Comparison of ENCODE assay signal across 10 cellular contexts in genomic region chr15:67820992-67821783, GRCh38. TPM values are rescaled to one million over a fixed set of nuclear protein-coding genes. Genes with fewer than 3 reads are reported as not detected.
A peak's percentile ranks its signal among the peaks of the same experiment; 100 is the strongest.
DNase-seq lines count a peak whose midpoint lies in the region; ATAC-seq, FAIRE-seq and TF ChIP-seq lines count a peak whose summit lies in the region.
"Had no signal": no experiment of that assay in that cellular context is flagged by ENCODE, and none has a peak within 500 bp of the region (broad histone marks: within the 10 kb centered on the region; RNA-seq: fewer than 3 reads in every experiment).

No MANE protein-coding gene starts in this region.

- H2AFZ ChIP-seq in K562 (ENCODE audit: low read depth, low read length): no peak overlapping the region
- no peak overlapping the region for H2AFZ ChIP-seq in HepG2 (ENCODE audit: low read length)

- H3K27me3 ChIP-seq in K562 (ENCODE audit: control insufficient read depth in 2 of 2, insufficient read depth in 2 of 2, low read length in 2 of 2) (peaks cover 35 to 68% of the 10 kb centered on the region in 2 experiments; a peak in 4 of 5 replicates), HepG2 (ENCODE audit: control insufficient read depth in 1 of 2, insufficient read depth in 2 of 2, low read length in 2 of 2) (peaks cover 13 to 45% of the 10 kb centered on the region in 2 experiments)

- CTCF ChIA-PET in K562 (lab: Yijun Ruan, JAX; ENCODE audit: low intra/inter-chr PET ratio) (no interaction called here), HepG2 (lab: Yijun Ruan, JAX; ENCODE audit: low intra/inter-chr PET ratio, low total read pairs) (no interaction called here)

- BruUV-seq in K562 (replicated peaks; lab: Mats Ljungman, UMichigan): no TSS peak
- no TSS peak for BruUV-seq in HepG2 (replicated peaks; lab: Mats Ljungman, UMichigan)

- WGBS in K562 (ENCODE audit: insufficient coverage, low coverage, missing lambda C conversion rate): 7% methylated on average over 33 of the region's 39 CpGs
- 26% methylated on average over 19 of the region's 39 CpGs for WGBS in HepG2 (ENCODE audit: low lambda C conversion rate)

- no peak overlapping the region for H3K4me2 ChIP-seq in K562 (ENCODE audit: insufficient read depth, low read length)
- H3K4me2 ChIP-seq in HepG2 (ENCODE audit: low read depth, low read length): no peak overlapping the region
- H3K4me2 ChIP-seq: KMS-11 had no signal

- H3K4me1 ChIP-seq in K562 (replicated peaks in 1 of 2; ENCODE audit: control insufficient read depth in 2 of 2, insufficient read depth in 2 of 2, low read length in 2 of 2) (peaks cover 0 to 45% of the 10 kb centered on the region in 2 experiments; a peak in 2 of 5 replicates), HepG2 (ENCODE audit: insufficient read depth, low read length) (no peaks in the 10 kb centered on the region)

- DNase-seq in ACHN (peak; percentile 56), HuH-7.5 (ENCODE audit: low spot score) (peak; percentile 98), K562 (ENCODE audit: extremely low read depth in 1 of 4, low spot score in 3 of 4) (peak; percentile 58 to 78 (median 74)), HepG2 (ENCODE audit: low spot score) (peak; percentile 28), SIG-M5 (lab: John Stamatoyannopoulos, UW) (no peak), Ammon's horn (ENCODE audit: low spot score) (no peak), NCI-H1694 treated with DMSO at 0.1 percent for 48 hours (lab: John Stamatoyannopoulos, UW) (no peak), SW 1271 (lab: John Stamatoyannopoulos, UW) (no peak)

- no peaks in the 10 kb centered on the region for H3K36me3 ChIP-seq in K562 (ENCODE audit: control insufficient read depth, insufficient read depth, low read length)
- H3K36me3 ChIP-seq in HepG2 (replicated peaks in 1 of 2; ENCODE audit: control insufficient read depth in 1 of 2, insufficient read depth in 2 of 2, low read length in 2 of 2): no peaks in the 10 kb centered on the region

- TF ChIP-seq EP300 in K562 (IDR thresholded peaks at IDR 0.05; ENCODE audit: low read length) (no peak), HepG2 (IDR thresholded peaks at IDR 0.05; ENCODE audit: low read depth in 2 of 2, low read length in 2 of 2) (no peak), HepG2 (CRISPR knock-in tag; IDR thresholded peaks at IDR 0.05; ENCODE audit: borderline replicate concordance) (no peak)

- H4K20me1 ChIP-seq in K562 (replicated peaks; ENCODE audit: control insufficient read depth, insufficient read depth, low read length): peaks cover 8% of the 10 kb centered on the region
- peaks cover 8% of the 10 kb centered on the region; the same call in 1 of the 2 replicates for H4K20me1 ChIP-seq in HepG2 (ENCODE audit: insufficient read depth, low read length)

- H3K79me2 ChIP-seq in K562 (ENCODE audit: control insufficient read depth, insufficient read depth, low read length) (no peaks in the 10 kb centered on the region), HepG2 (ENCODE audit: insufficient read depth, low read length) (no peaks in the 10 kb centered on the region)

- no peak overlapping the region for H3K27ac ChIP-seq in K562 (ENCODE audit: extremely low read depth, low read depth, low read length)
- no peak overlapping the region for H3K27ac ChIP-seq in HepG2 (ENCODE audit: extremely low read length, insufficient read depth, low read length)
- H3K27ac ChIP-seq: KMS-11 had no signal

- H3K9ac ChIP-seq in K562 (ENCODE audit: insufficient read depth in 1 of 2, low read depth in 2 of 2, low read length in 2 of 2): no peak overlapping the region
- H3K9ac ChIP-seq in HepG2 (ENCODE audit: insufficient read depth, low read depth, low read length): no peak overlapping the region
- H3K9ac ChIP-seq: KMS-11 had no signal

- H3K4me3 ChIP-seq in K562 (no peak overlapping the region), HepG2 (replicated peaks in 1 of 3; ENCODE audit: insufficient read depth in 1 of 3, low read depth in 2 of 3, low read length in 3 of 3) (no peak overlapping the region)

- no peak for TF ChIP-seq CTCF in K562 (IDR thresholded peaks at IDR 0.05 in 2 of 3, conservative IDR thresholded peaks at IDR 0.05 in 1 of 3; ENCODE audit: insufficient read depth in 2 of 3, low read depth in 1 of 3, low read length in 3 of 3)
- no peak for TF ChIP-seq CTCF in HepG2 (CRISPR knock-in tag; IDR thresholded peaks at IDR 0.05)

- intact Hi-C loops in K562 (cut with micrococcal nuclease): no loop called here
- intact Hi-C loops in HepG2 (cut with micrococcal nuclease; ENCODE audit: unreplicated experiment): no loop called here

- FAIRE-seq in K562 (lab: Jason Lieb, UNC) (no peak), HepG2 (lab: Jason Lieb, UNC) (no peak)

- POLR2A ChIA-PET in K562 (lab: Yijun Ruan, JAX) (interaction anchor here (1.7 kb wide), 1 partner anchor 11 kb away, joined by 6 read pairs; no protein-coding TSS in a partner anchor), HepG2 (lab: Yijun Ruan, JAX) (no interaction called here)

- in situ Hi-C loops in ACHN (cut with HindIII; ENCODE audit: low pct_ligation_motif_present, low pct_unique_long_range_greater_than_20kb, low sequenced_read_pairs) (no loop called here), K562 (cut with MboI) (no loop called here), HepG2 (cut with HindIII; ENCODE audit: extremely low pct_ligation_motif_present, low pct_unique_long_range_greater_than_20kb) (no loop called here)

- TF ChIP-seq POLR2A in K562 (conservative IDR thresholded peaks at IDR 0.05) (no peak), HepG2 (IDR thresholded peaks at IDR 0.05; ENCODE audit: insufficient read depth in 1 of 2, low read depth in 2 of 2, low read length in 2 of 2) (no peak)

- no peak for TF ChIP-seq RAD21 in K562 (CRISPR knock-in tag; conservative IDR thresholded peaks at IDR 0.05 in 1 of 2, IDR thresholded peaks at IDR 0.05 in 1 of 2)
- no peak for TF ChIP-seq RAD21 in HepG2 (CRISPR knock-in tag; IDR thresholded peaks at IDR 0.05)

- H3K9me3 ChIP-seq in K562 (replicated peaks; ENCODE audit: control insufficient read depth, insufficient read depth, low read depth, low read length): no peaks in the 10 kb centered on the region; the same call in none of the 2 replicates
- H3K9me3 ChIP-seq in HepG2 (ENCODE audit: low read length): no peaks in the 10 kb centered on the region

- peak; percentile 88 for ATAC-seq in K562
- ATAC-seq in HepG2: peak; percentile 79

- H3K9me1 ChIP-seq in K562 (ENCODE audit: control insufficient read depth, insufficient read depth, low read length): no peaks in the 10 kb centered on the region

RNA-seq across cellular contexts. Expression of gene SKOR1, which starts 4.1 kb away (rescaled TPM):
- 0.12 and 0.25 TPM in 2 replicates for total RNA-seq in K562 (2011; cell fraction: chromatin; rRNA removed; ENCODE audit: low replicate concordance)
- total RNA-seq in K562 (2011; cell fraction: nucleolus; rRNA removed): 0.17 TPM in 1 of 2 replicates, not detected in the other
- 0.07 TPM in 1 of 2 replicates, not detected in the other for total RNA-seq in K562 (2011; cell fraction: nucleoplasm; rRNA removed)
- total RNA-seq in K562 (2014; rRNA removed) (0.12 and 0.41 TPM in 2 replicates), K562 (2014; rRNA removed; fragmentation: Illumina TruSeq; extraction: Trizol) (not detected in 2 replicates), K562 (2015; rRNA removed; fragmentation: Illumina TruSeq; extraction: Trizol) (0.07 TPM in 1 of 2 replicates, not detected in the other), K562 (2021) (0.31 TPM in 2 replicates), HepG2 (2016; rRNA removed; fragmentation: Illumina TruSeq; extraction: Trizol) (0.09 and 0.10 TPM in 2 replicates)
- polyA plus RNA-seq in K562 (2011; rRNA removed) (0.04 and 0.08 TPM in 2 replicates), K562 (2014; fragmentation: Illumina TruSeq; extraction: Trizol) (0.04 and 0.07 TPM in 2 replicates), K562 (2014; fragmentation: Nextera tagmentation; extraction: Ambion mirVana) (not detected), K562 (2014; rRNA removed) (0.11 and 0.23 TPM in 2 replicates), HepG2 (2011; rRNA removed) (0.11 and 0.14 TPM in 2 replicates)
- 0.01 and 0.07 TPM in 2 replicates for polyA plus RNA-seq in K562 (2011; cell fraction: cytosol; rRNA removed)
- polyA plus RNA-seq in K562 (2011; cell fraction: nucleus; rRNA removed): 0.18 and 0.22 TPM in 2 replicates
- 0.13 and 0.43 TPM in 2 replicates for polyA plus RNA-seq in K562 (2012)
- 0.07 and 0.12 TPM in 2 replicates for polyA minus RNA-seq in K562 (2011; rRNA and poly(A)+ RNA removed)
- 0.36 TPM in 1 of 2 replicates, not detected in the other for polyA minus RNA-seq in K562 (2011; cell fraction: cytosol; rRNA and poly(A)+ RNA removed)
- 0.13 and 0.33 TPM in 2 replicates for polyA minus RNA-seq in K562 (2011; cell fraction: nucleus; rRNA and poly(A)+ RNA removed)
- total RNA-seq in HepG2 (2016; cell fraction: cytosol; rRNA removed; fragmentation: Illumina TruSeq; extraction: Trizol; ENCODE audit: low read depth): 0.10 TPM in 1 of 2 replicates, not detected in the other
- 0.09 TPM in 1 of 2 replicates, not detected in the other for total RNA-seq in HepG2 (2016; cell fraction: insoluble cytoplasmic fraction; rRNA removed; fragmentation: Illumina TruSeq; extraction: Trizol)
- not detected in 2 replicates for total RNA-seq in HepG2 (2016; cell fraction: membrane; rRNA removed; fragmentation: Illumina TruSeq; extraction: Trizol)
- 0.25 TPM in 1 of 2 replicates, not detected in the other for total RNA-seq in HepG2 (2016; cell fraction: nucleus; rRNA removed; fragmentation: Illumina TruSeq; extraction: Trizol)
- 0.04 and 0.09 TPM in 2 replicates for polyA plus RNA-seq in HepG2 (2011; cell fraction: cytosol; rRNA removed)
- polyA plus RNA-seq in HepG2 (2011; cell fraction: nucleus; rRNA removed): 0.96 and 1.0 TPM in 2 replicates
- polyA plus RNA-seq in HepG2 (2012): 0.27 and 0.28 TPM in 2 replicates
- polyA plus RNA-seq in HepG2 (2016; cell fraction: cytosol; fragmentation: Illumina TruSeq; extraction: Trizol; ENCODE audit: low read depth): not detected in 2 replicates
- polyA plus RNA-seq in HepG2 (2016; cell fraction: insoluble cytoplasmic fraction; fragmentation: Illumina TruSeq; extraction: Trizol; ENCODE audit: low read depth): 0.05 and 0.14 TPM in 2 replicates
- polyA plus RNA-seq in HepG2 (2016; cell fraction: membrane; fragmentation: Illumina TruSeq; extraction: Trizol; ENCODE audit: low read depth): not detected in 2 replicates
- polyA plus RNA-seq in HepG2 (2016; cell fraction: nucleus; fragmentation: Illumina TruSeq; extraction: Trizol; ENCODE audit: insufficient read depth, low read depth): 0.35 and 0.36 TPM in 2 replicates
- polyA minus RNA-seq in HepG2 (2011; rRNA and poly(A)+ RNA removed; ENCODE audit: low replicate concordance): 0.28 and 0.80 TPM in 2 replicates
- not detected in 2 replicates for polyA minus RNA-seq in HepG2 (2011; cell fraction: cytosol; rRNA and poly(A)+ RNA removed)
- polyA minus RNA-seq in HepG2 (2011; cell fraction: nucleus; rRNA and poly(A)+ RNA removed): 0.75 and 0.90 TPM in 2 replicates

RNA-seq across cellular contexts. Expression of gene RNU6-1, which starts 18.7 kb away (rescaled TPM):
- total RNA-seq in K562 (2011; cell fraction: chromatin; rRNA removed; ENCODE audit: low replicate concordance): not detected in 2 replicates
- total RNA-seq in K562 (2011; cell fraction: nucleolus; rRNA removed): not detected in 2 replicates
- not detected in 2 replicates for total RNA-seq in K562 (2011; cell fraction: nucleoplasm; rRNA removed)
- total RNA-seq in K562 (2014; rRNA removed) (not detected in 2 replicates), K562 (2014; rRNA removed; fragmentation: Illumina TruSeq; extraction: Trizol) (not detected in 2 replicates), K562 (2015; rRNA removed; fragmentation: Illumina TruSeq; extraction: Trizol) (not detected in 2 replicates), K562 (2021) (not detected in 2 replicates), HepG2 (2016; rRNA removed; fragmentation: Illumina TruSeq; extraction: Trizol) (under 0.01 TPM in 1 of 2 replicates, not detected in the other)
- polyA plus RNA-seq in K562 (2011; rRNA removed) (not detected in 2 replicates), K562 (2014; fragmentation: Illumina TruSeq; extraction: Trizol) (not detected in 2 replicates), K562 (2014; fragmentation: Nextera tagmentation; extraction: Ambion mirVana) (not detected), K562 (2014; rRNA removed) (not detected in 2 replicates), HepG2 (2011; rRNA removed) (not detected in 2 replicates)
- not detected in 2 replicates for polyA plus RNA-seq in K562 (2011; cell fraction: cytosol; rRNA removed)
- polyA plus RNA-seq in K562 (2011; cell fraction: nucleus; rRNA removed): not detected in 2 replicates
- polyA plus RNA-seq in K562 (2012): not detected in 2 replicates
- polyA minus RNA-seq in K562 (2011; rRNA and poly(A)+ RNA removed): under 0.01 TPM in 2 replicates
- polyA minus RNA-seq in K562 (2011; cell fraction: cytosol; rRNA and poly(A)+ RNA removed): 667 TPM in 1 of 2 replicates, not detected in the other
- under 0.01 TPM in 1 of 2 replicates, not detected in the other for polyA minus RNA-seq in K562 (2011; cell fraction: nucleus; rRNA and poly(A)+ RNA removed)
- under 0.01 TPM in 2 replicates for total RNA-seq in HepG2 (2016; cell fraction: cytosol; rRNA removed; fragmentation: Illumina TruSeq; extraction: Trizol; ENCODE audit: low read depth)
- under 0.01 TPM in 1 of 2 replicates, not detected in the other for total RNA-seq in HepG2 (2016; cell fraction: insoluble cytoplasmic fraction; rRNA removed; fragmentation: Illumina TruSeq; extraction: Trizol)
- total RNA-seq in HepG2 (2016; cell fraction: membrane; rRNA removed; fragmentation: Illumina TruSeq; extraction: Trizol): under 0.01 TPM in 1 of 2 replicates, not detected in the other
- total RNA-seq in HepG2 (2016; cell fraction: nucleus; rRNA removed; fragmentation: Illumina TruSeq; extraction: Trizol): not detected in 2 replicates
- polyA plus RNA-seq in HepG2 (2011; cell fraction: cytosol; rRNA removed): not detected in 2 replicates
- polyA plus RNA-seq in HepG2 (2011; cell fraction: nucleus; rRNA removed): not detected in 2 replicates
- polyA plus RNA-seq in HepG2 (2012): not detected in 2 replicates
- polyA plus RNA-seq in HepG2 (2016; cell fraction: cytosol; fragmentation: Illumina TruSeq; extraction: Trizol; ENCODE audit: low read depth): not detected in 2 replicates
- not detected in 2 replicates for polyA plus RNA-seq in HepG2 (2016; cell fraction: insoluble cytoplasmic fraction; fragmentation: Illumina TruSeq; extraction: Trizol; ENCODE audit: low read depth)
- not detected in 2 replicates for polyA plus RNA-seq in HepG2 (2016; cell fraction: membrane; fragmentation: Illumina TruSeq; extraction: Trizol; ENCODE audit: low read depth)
- polyA plus RNA-seq in HepG2 (2016; cell fraction: nucleus; fragmentation: Illumina TruSeq; extraction: Trizol; ENCODE audit: insufficient read depth, low read depth): not detected in 2 replicates
- under 0.01 TPM in 1 of 2 replicates, not detected in the other for polyA minus RNA-seq in HepG2 (2011; rRNA and poly(A)+ RNA removed; ENCODE audit: low replicate concordance)
- under 0.01 TPM in 1 of 2 replicates, not detected in the other for polyA minus RNA-seq in HepG2 (2011; cell fraction: cytosol; rRNA and poly(A)+ RNA removed)
- polyA minus RNA-seq in HepG2 (2011; cell fraction: nucleus; rRNA and poly(A)+ RNA removed): not detected in 2 replicates
- total RNA-seq: pulmonary artery endothelial cell had no signal

Comparison
In these comparisons a context has a peak if more than half of its experiments do, and no peak if none do; other contexts are left out.
1. DNase-seq: peak in ACHN (single experiment), HuH-7.5 (single experiment), K562 (4 of 4) and HepG2 (single experiment); none in SIG-M5 (single experiment), Ammon's horn (single experiment), NCI-H1694 treated with DMSO at 0.1 percent for 48 hours (single experiment) and SW 1271 (0 of 2).